ENCODE assay signal across 8 cellular contexts in the genomic region with DNA sequence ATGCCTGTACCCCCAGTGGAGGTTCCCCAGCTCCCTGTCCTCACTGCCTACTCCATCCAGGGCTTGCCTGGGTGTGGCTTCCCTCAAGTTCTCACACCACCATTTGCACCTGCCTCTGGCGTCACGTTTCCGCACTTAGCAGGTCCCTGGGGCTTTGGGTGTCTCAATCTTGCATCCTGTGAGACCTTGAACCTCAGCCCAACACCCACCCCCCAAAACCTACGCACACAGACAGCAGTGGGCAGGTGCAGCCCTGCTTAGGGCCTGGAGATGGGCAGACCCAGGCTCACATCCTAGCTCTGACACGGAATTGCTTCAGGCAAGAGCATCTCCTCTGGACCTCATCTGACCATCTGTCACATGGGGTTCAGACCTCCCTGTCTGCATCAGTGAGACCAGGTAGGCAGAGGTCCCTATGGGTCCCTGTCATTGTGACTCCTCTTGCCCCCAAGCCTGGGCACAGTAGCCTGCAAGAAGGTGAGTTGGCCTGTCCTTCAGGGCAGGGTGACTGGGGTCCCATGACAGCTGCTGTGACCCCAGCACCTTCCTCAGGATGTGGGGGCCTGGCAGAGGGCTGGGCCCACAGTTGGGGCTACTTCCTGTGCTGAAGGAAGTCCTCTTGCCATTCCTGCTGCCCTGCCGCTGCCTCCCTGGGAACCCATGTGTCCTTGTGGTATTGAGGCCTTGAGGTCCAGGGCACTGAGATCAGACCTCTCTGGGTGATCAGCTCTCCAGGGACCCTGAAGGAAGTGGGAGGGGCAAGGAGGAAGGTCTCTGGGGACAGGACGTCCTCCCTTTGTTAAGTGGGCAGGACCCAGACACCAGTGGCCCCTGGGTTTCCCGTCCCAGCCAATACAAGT. TPM values are rescaled to one million over a fixed set of nuclear protein-coding genes. Genes with fewer than 3 reads are reported as not detected.
A peak's percentile ranks its signal among the peaks of the same experiment; 100 is the strongest.
DNase-seq lines count a peak whose midpoint lies in the region; ATAC-seq and TF ChIP-seq lines count a peak whose summit lies in the region.

No MANE protein-coding gene starts in this region.

- H3K36me3 Mint-ChIP-seq in CD14-positive monocyte (peaks cover 37 to 58% of the 10 kb centered on the region in 2 donors), Caco-2 (ENCODE audit: insufficient read depth, unreplicated experiment) (peaks cover 40% of the 10 kb centered on the region)
- H3K36me3 Mint-ChIP-seq in activated naive CD4-positive, alpha-beta T cell treated with anti-CD3 and anti-CD28 coated beads, Interleukin-2, amount 50 U/mL, for 72 hours, result peaks cover 23 to 32% of the 10 kb centered on the region in 2 donors
- H3K36me3 Mint-ChIP-seq in naive thymus-derived CD8-positive, alpha-beta T cell, result peaks cover 0 to 35% (median 0%) of the 10 kb centered on the region in 3 donors

- TF ChIP-seq CTCF in CD14-positive monocyte (IDR thresholded peaks at IDR 0.05) (no peak), Caco-2 (IDR thresholded peaks at IDR 0.05; ENCODE audit: insufficient read depth in 1 of 2, low read depth in 1 of 2, low read length in 1 of 2, severe bottlenecking in 1 of 2, unreplicated experiment in 1 of 2) (no peak)

- POLR2A ChIA-PET in naive thymus-derived CD8-positive, alpha-beta T cell (lab: Charles Lee), result interaction anchor here (0.7 to 38.5 kb wide), 15 partner anchors 12 to 476 kb away, joined by 3 to 1068 read pairs (median 3); a partner anchor contains a TSS
- POLR2A ChIA-PET in Caco-2 (lab: Charles Lee), result no interaction called here

- DNase-seq in CD14-positive monocyte (ENCODE audit: low spot score) (no peak), NT2/D1 (ENCODE audit: low read depth, low spot score) (no peak), cerebellar nuclear complex (lab: John Stamatoyannopoulos, UW) (no peak), Caco-2 (no peak)
- peak in 1 of 2 donors; percentile 53 for DNase-seq in activated naive CD4-positive, alpha-beta T cell treated with anti-CD3 and anti-CD28 coated beads, Interleukin-2, amount 50 U/mL, for 72 hours (ENCODE audit: low spot score in 2 of 2)
- DNase-seq in naive thymus-derived CD8-positive, alpha-beta T cell, result peak; percentile 49 to 93 (median 87)

- H3K27me3 Mint-ChIP-seq in CD14-positive monocyte (ENCODE audit: low read depth in 3 of 3), result no peaks in the 10 kb centered on the region
- peaks cover 0 to 3% (median 0%) of the 10 kb centered on the region in 5 donors for H3K27me3 Mint-ChIP-seq in naive thymus-derived CD8-positive, alpha-beta T cell
- no peaks in the 10 kb centered on the region for H3K27me3 Mint-ChIP-seq in Caco-2 (ENCODE audit: insufficient read depth, unreplicated experiment)

- peak overlapping the region; percentile 44 for H3K9ac ChIP-seq in NT2/D1 (ENCODE audit: insufficient read length, low read depth)

- H3K9me3 Mint-ChIP-seq in CD14-positive monocyte, result no peaks in the 10 kb centered on the region
- no peaks in the 10 kb centered on the region for H3K9me3 Mint-ChIP-seq in activated naive CD4-positive, alpha-beta T cell treated with anti-CD3 and anti-CD28 coated beads, Interleukin-2, amount 50 U/mL, for 72 hours
- no peaks in the 10 kb centered on the region for H3K9me3 Mint-ChIP-seq in naive thymus-derived CD8-positive, alpha-beta T cell
- no peaks in the 10 kb centered on the region for H3K9me3 Mint-ChIP-seq in Caco-2 (ENCODE audit: unreplicated experiment)

- H3K4me3 ChIP-seq in NT2/D1 (ENCODE audit: insufficient read length, low read depth), result no peak overlapping the region
- no peak overlapping the region for H3K4me3 ChIP-seq in Caco-2 (ENCODE audit: low read depth, low read length)

- H3K4me1 ChIP-seq in NT2/D1 (ENCODE audit: insufficient read depth, insufficient read length) (peaks cover 40% of the 10 kb centered on the region), Caco-2 (no peaks in the 10 kb centered on the region; the same call in 1 of the 2 replicates)

- H3K9me3 ChIP-seq in NT2/D1 (ENCODE audit: insufficient read depth, low read length) (no peaks in the 10 kb centered on the region), Caco-2 (no peaks in the 10 kb centered on the region)

- H3K27ac Mint-ChIP-seq in CD14-positive monocyte (peak overlapping the region; percentile 91 to 94 (median 93)), Caco-2 (ENCODE audit: unreplicated experiment) (no peak overlapping the region)
- H3K27ac Mint-ChIP-seq in activated naive CD4-positive, alpha-beta T cell treated with anti-CD3 and anti-CD28 coated beads, Interleukin-2, amount 50 U/mL, for 72 hours, result peak overlapping the region; percentile 86 to 93
- peak overlapping the region; percentile 90 to 100 (median 98) for H3K27ac Mint-ChIP-seq in naive thymus-derived CD8-positive, alpha-beta T cell

- H3K36me3 ChIP-seq in NT2/D1 (ENCODE audit: insufficient read depth, insufficient read length, low read length) (peaks cover 53% of the 10 kb centered on the region), Caco-2 (ENCODE audit: control insufficient read depth, insufficient read depth, low read length) (peaks cover 5% of the 10 kb centered on the region)

- H3K4me1 Mint-ChIP-seq in CD14-positive monocyte, result peaks cover 56% of the 10 kb centered on the region
- peaks cover 23 to 57% (median 56%) of the 10 kb centered on the region in 4 donors for H3K4me1 Mint-ChIP-seq in naive thymus-derived CD8-positive, alpha-beta T cell
- peaks cover 20% of the 10 kb centered on the region for H3K4me1 Mint-ChIP-seq in Caco-2 (ENCODE audit: low read depth, unreplicated experiment)

- CTCF ChIA-PET in Caco-2 (lab: Charles Lee), result interaction anchor here (0.6 kb wide), 1 partner anchor 301 kb away, joined by 3 read pairs; no protein-coding TSS in a partner anchor

- peak overlapping the region; percentile 94 for H3K4me3 Mint-ChIP-seq in CD14-positive monocyte
- H3K4me3 Mint-ChIP-seq in naive thymus-derived CD8-positive, alpha-beta T cell, result peak overlapping the region; percentile 90 to 99 (median 94)
- H3K4me3 Mint-ChIP-seq in Caco-2 (ENCODE audit: unreplicated experiment), result no peak overlapping the region

- H3K27me3 ChIP-seq in NT2/D1 (ENCODE audit: insufficient read depth, insufficient read length), result no peaks in the 10 kb centered on the region
- no peaks in the 10 kb centered on the region for H3K27me3 ChIP-seq in Caco-2 (replicated peaks; ENCODE audit: control insufficient read depth, insufficient read depth, low read length)

- ATAC-seq in GM19351 (IDR thresholded peaks at IDR 0.05; ENCODE audit: unreplicated experiment) (peak; percentile 53), GM21526 (IDR thresholded peaks at IDR 0.05; ENCODE audit: low FRiP score, unreplicated experiment) (no peak)
- peak; percentile 27 to 31 for ATAC-seq in activated naive CD4-positive, alpha-beta T cell treated with anti-CD3 and anti-CD28 coated beads, Interleukin-2, amount 50 U/mL, for 72 hours
- peak; percentile 56 to 84 for ATAC-seq in naive thymus-derived CD8-positive, alpha-beta T cell

- intact Hi-C loops in CD14-positive monocyte (cut with micrococcal nuclease), result no loop called here
- intact Hi-C loops in Caco-2 (cut with micrococcal nuclease; ENCODE audit: unreplicated experiment), result no loop called here

- BruUV-seq in Caco-2 (replicated peaks; lab: Mats Ljungman, UMichigan), result no TSS peak

RNA-seq across cellular contexts. Expression of a gene that starts 2.0 kb away (rescaled TPM):
- polyA plus RNA-seq in CD14-positive monocyte, result 10 to 100 TPM; 83.4 to 86.5 TPM
- total RNA-seq in activated naive CD4-positive, alpha-beta T cell treated with anti-CD3 and anti-CD28 coated beads, Interleukin-2, amount 50 U/mL, for 72 hours, result 100 to 1,000 TPM; 185 to 203 TPM
- total RNA-seq in naive thymus-derived CD8-positive, alpha-beta T cell, result 100 to 1,000 TPM; 155 to 157 TPM
- 100 to 1,000 TPM; 118 to 238 (median 140) TPM for polyA plus RNA-seq in naive thymus-derived CD8-positive, alpha-beta T cell
- 30.5 and 35.1 TPM in 2 replicates for total RNA-seq in Caco-2 (2022)

RNA-seq across cellular contexts. Expression of a gene that starts 22.9 kb away (rescaled TPM):
- polyA plus RNA-seq in CD14-positive monocyte, result 10 to 100 TPM; 21.3 to 30.9 TPM
- total RNA-seq in activated naive CD4-positive, alpha-beta T cell treated with anti-CD3 and anti-CD28 coated beads, Interleukin-2, amount 50 U/mL, for 72 hours, result 10 to 100 TPM; 81.7 to 97.8 TPM
- 100 to 1,000 TPM; 175 to 184 TPM for total RNA-seq in naive thymus-derived CD8-positive, alpha-beta T cell
- polyA plus RNA-seq in naive thymus-derived CD8-positive, alpha-beta T cell, result 10 to 100 TPM; 38.4 to 69.8 (median 56.6) TPM
- 51.2 and 54.9 TPM in 2 replicates for total RNA-seq in Caco-2 (2022)

RNA-seq across cellular contexts. Expression of a gene that starts 24.3 kb away (rescaled TPM):
- 1 to 10 TPM in 1 of 2 donors, under 1 TPM in 1; 0.58 to 1.7 TPM for polyA plus RNA-seq in CD14-positive monocyte
- total RNA-seq in activated naive CD4-positive, alpha-beta T cell treated with anti-CD3 and anti-CD28 coated beads, Interleukin-2, amount 50 U/mL, for 72 hours, result 10 to 100 TPM; 34.8 to 48.1 TPM
- total RNA-seq in naive thymus-derived CD8-positive, alpha-beta T cell, result 10 to 100 TPM; 57.4 to 64.2 TPM
- 1 to 10 TPM in 2 of 3 donors, under 1 TPM in 1; 0.96 to 6.5 (median 2.2) TPM for polyA plus RNA-seq in naive thymus-derived CD8-positive, alpha-beta T cell
- total RNA-seq in Caco-2 (2022), result 52.7 and 52.8 TPM in 2 replicates

RNA-seq across cellular contexts. Expression of a gene that starts 25.8 kb away (rescaled TPM):
- 10 to 100 TPM; 20.8 to 32.0 TPM for polyA plus RNA-seq in CD14-positive monocyte
- total RNA-seq in activated naive CD4-positive, alpha-beta T cell treated with anti-CD3 and anti-CD28 coated beads, Interleukin-2, amount 50 U/mL, for 72 hours, result 10 to 100 TPM; 73.6 to 76.5 TPM
- 10 to 100 TPM; 61.6 to 66.3 TPM for total RNA-seq in naive thymus-derived CD8-positive, alpha-beta T cell
- 10 to 100 TPM in 2 of 3 donors, 1 to 10 TPM in 1; 8.7 to 20.5 (median 12.7) TPM for polyA plus RNA-seq in naive thymus-derived CD8-positive, alpha-beta T cell
- 80.5 and 89.2 TPM in 2 replicates for total RNA-seq in Caco-2 (2022)

RNA-seq across cellular contexts. Expression of a gene that starts 44.3 kb away (rescaled TPM):
- polyA plus RNA-seq in CD14-positive monocyte, result not detected
- under 1 TPM; 0.66 to 0.74 TPM for total RNA-seq in activated naive CD4-positive, alpha-beta T cell treated with anti-CD3 and anti-CD28 coated beads, Interleukin-2, amount 50 U/mL, for 72 hours
- 1 to 10 TPM; 2.4 to 5.0 TPM for total RNA-seq in naive thymus-derived CD8-positive, alpha-beta T cell
- polyA plus RNA-seq in naive thymus-derived CD8-positive, alpha-beta T cell, result under 1 TPM in 1 of 3 donors, not detected in 2; 0.34 TPM
- 0.39 and 0.49 TPM in 2 replicates for total RNA-seq in Caco-2 (2022)

Comparison
In these comparisons a context has a peak if more than half of its experiments do, and no peak if none do; other contexts are left out.
1. DNase-seq: peak in naive thymus-derived CD8-positive, alpha-beta T cell (10 of 10); none in CD14-positive monocyte (single experiment), NT2/D1 (single experiment), cerebellar nuclear complex (0 of 2) and Caco-2 (0 of 2).